11 cellular contexts compared by ENCODE assay signal in the genomic region with DNA sequence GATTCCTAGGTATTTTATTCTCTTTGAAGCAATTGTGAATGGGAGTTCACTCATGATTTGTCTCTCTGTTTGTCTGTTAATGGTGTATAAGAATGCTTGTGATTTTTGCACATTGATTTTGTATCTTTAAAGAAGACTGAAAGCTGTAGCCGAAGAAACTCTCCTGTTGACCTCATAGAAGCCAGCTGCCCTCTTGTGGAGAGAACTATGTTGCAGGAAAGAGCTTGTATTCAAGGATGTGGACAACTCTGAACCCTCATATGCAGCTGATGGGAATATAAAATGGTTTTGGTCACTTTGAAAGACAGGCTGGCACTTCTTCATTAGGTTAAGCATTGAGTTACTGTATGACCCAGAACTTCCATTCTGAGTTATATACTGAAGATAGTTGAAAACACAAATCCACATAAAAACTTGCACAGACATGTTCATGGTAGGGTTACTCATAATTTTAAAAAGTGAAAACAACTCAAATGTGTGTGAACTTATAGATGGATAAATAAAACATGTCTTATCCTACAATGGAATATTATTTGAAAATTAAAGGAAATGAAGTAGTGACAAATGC.
DNase-seq lines count a peak whose midpoint lies in the region; ATAC-seq and TF ChIP-seq lines count a peak whose summit lies in the region.
"Had no signal": no experiment of that assay in that cellular context is flagged by ENCODE, and none has a peak within 500 bp of the region (broad histone marks: within the 10 kb centered on the region; RNA-seq: fewer than 3 reads in every experiment).

No MANE protein-coding gene starts in this region.

- ATAC-seq in Panc1 (no peak), foreskin keratinocyte (peak; percentile 62), GM21528 (IDR thresholded peaks at IDR 0.05; ENCODE audit: low FRiP score, unreplicated experiment) (no peak), GM19395 (IDR thresholded peaks at IDR 0.05; ENCODE audit: unreplicated experiment) (no peak), HG03378 (IDR thresholded peaks at IDR 0.05; ENCODE audit: unreplicated experiment) (no peak)

- H3K27me3 ChIP-seq in GM23248 (replicated peaks; ENCODE audit: insufficient read depth) (no peaks in the 10 kb centered on the region), Panc1 (ENCODE audit: control insufficient read depth, insufficient read depth, low read length) (no peaks in the 10 kb centered on the region), foreskin keratinocyte (no peaks in the 10 kb centered on the region)
- H3K27me3 ChIP-seq: SJCRH30 had no signal

- H3K4me1 ChIP-seq in GM23248 (ENCODE audit: insufficient read depth) (no peaks in the 10 kb centered on the region), Panc1 (ENCODE audit: control insufficient read depth, insufficient read depth, low read length) (no peaks in the 10 kb centered on the region), foreskin keratinocyte (no peaks in the 10 kb centered on the region)
- H3K4me1 ChIP-seq: SJCRH30 had no signal

- DNase-seq in A172 (ENCODE audit: low spot score) (peak; percentile 37), GM23248 (peak; percentile 0), Panc1 (ENCODE audit: low read depth, low spot score) (no peak), foreskin keratinocyte (peak; percentile 29 to 53)
- no peak for DNase-seq in activated CD4-positive, CD25-positive, alpha-beta regulatory T cell treated with anti-CD3 and anti-CD28 coated beads, Interleukin-2, amount 50 U/mL, for 72 hours
- DNase-seq: activated naive CD8-positive, alpha-beta T cell treated with anti-CD3 and anti-CD28 coated beads, Interleukin-2, amount 10 ng/mL, durations not matched to agents 7 days and 5 days; COR-L47 had no signal

- no TSS peak for BruUV-seq in Panc1 (replicated peaks; lab: Mats Ljungman, UMichigan)

- 7 to 12% methylated on average over 1 of the region's 1 CpG for WGBS in GM23248 (ENCODE audit: low coverage in 1 of 2, low lambda C conversion rate in 2 of 2, missing lambda C conversion rate in 2 of 2), 2 experiments

- H3K4me2 ChIP-seq in GM23248 (ENCODE audit: unreplicated experiment) = no peak overlapping the region

- H3K9me3 ChIP-seq in GM23248 (ENCODE audit: low read depth) (no peaks in the 10 kb centered on the region), Panc1 (ENCODE audit: control insufficient read depth, insufficient read depth, low read depth, low read length) (no peaks in the 10 kb centered on the region)
- H3K9me3 ChIP-seq: SJCRH30 had no signal

- H3K4me3 ChIP-seq in GM23248 = no peak overlapping the region
- no peak overlapping the region for H3K4me3 ChIP-seq in Panc1 (ENCODE audit: low read depth in 2 of 2, low read length in 2 of 2)
- H3K4me3 ChIP-seq: SJCRH30 had no signal

- no peaks in the 10 kb centered on the region for H3F3A ChIP-seq in GM23248 (ENCODE audit: insufficient read depth)

- no peak overlapping the region for H3K9ac ChIP-seq in GM23248

- H3K36me3 ChIP-seq in GM23248 (ENCODE audit: low read depth) (no peaks in the 10 kb centered on the region), Panc1 (ENCODE audit: control insufficient read depth, insufficient read depth, low read length) (no peaks in the 10 kb centered on the region)
- H3K36me3 ChIP-seq: SJCRH30 had no signal

- CTCF ChIA-PET in Panc1 (lab: Charles Lee) = interaction anchor here (0.6 kb wide), 1 partner anchor 338 kb away, joined by 6 read pairs; no protein-coding TSS in a partner anchor

- no peaks in the 10 kb centered on the region for H3K9me2 ChIP-seq in GM23248 (ENCODE audit: insufficient read depth)

- intact Hi-C loops in Panc1 (cut with micrococcal nuclease; ENCODE audit: unreplicated experiment) = no loop called here

- TF ChIP-seq CTCF in Panc1 (IDR thresholded peaks at IDR 0.05) = peak; percentile 50
- TF ChIP-seq CTCF in foreskin keratinocyte (conservative IDR thresholded peaks at IDR 0.05) = peak; percentile 53

- H3K27ac ChIP-seq in GM23248 = no peak overlapping the region
- H3K27ac ChIP-seq in Panc1 (ENCODE audit: low read length) = no peak overlapping the region
- no peak overlapping the region for H3K27ac ChIP-seq in foreskin keratinocyte
- H3K27ac ChIP-seq: SJCRH30 had no signal

- no peaks in the 10 kb centered on the region for H3K79me2 ChIP-seq in GM23248 (ENCODE audit: insufficient read depth)

- no peak overlapping the region for H2AFZ ChIP-seq in GM23248

- in situ Hi-C loops in GM23248 (cut with MboI) = no loop called here
- in situ Hi-C loops in Panc1 (cut with HindIII; ENCODE audit: low pct_unique_long_range_greater_than_20kb, low sequenced_read_pairs) = no loop called here

- POLR2A ChIA-PET in Panc1 (lab: Charles Lee) = no interaction called here

- H4K20me1 ChIP-seq in GM23248 (ENCODE audit: insufficient read depth) = no peaks in the 10 kb centered on the region

Comparison
In these comparisons a context has a peak if more than half of its experiments do, and no peak if none do; other contexts are left out.
1. DNase-seq: peak in A172 (single experiment), GM23248 (single experiment) and foreskin keratinocyte (2 of 2); none in Panc1 (single experiment) and activated CD4-positive, CD25-positive, alpha-beta regulatory T cell treated with anti-CD3 and anti-CD28 coated beads, Interleukin-2, amount 50 U/mL, for 72 hours (single experiment).